ENCODE assay signal across 13 cellular contexts in genomic region chr19:44648536-44649370, GRCh38. TPM values are rescaled to one million over a fixed set of nuclear protein-coding genes. Genes with fewer than 3 reads are reported as not detected.
A peak's percentile ranks its signal among the peaks of the same experiment; 100 is the strongest.
DNase-seq lines count a peak whose midpoint lies in the region; ATAC-seq, FAIRE-seq and TF ChIP-seq lines count a peak whose summit lies in the region.
"Had no signal": no experiment of that assay in that cellular context is flagged by ENCODE, and none has a peak within 500 bp of the region (broad histone marks: within the 10 kb centered on the region; RNA-seq: fewer than 3 reads in every experiment).

No MANE protein-coding gene starts in this region.

- H3K27me3 ChIP-seq in GM12878 (replicated peaks in 1 of 2; ENCODE audit: control insufficient read depth in 2 of 2, insufficient read depth in 2 of 2, low read length in 1 of 2) = peaks cover 0 to 2% of the 10 kb centered on the region in 2 experiments; a peak in 1 of 4 replicates
- peaks cover 0 to 21% (median 7%) of the 10 kb centered on the region in 7 donors for H3K27me3 ChIP-seq in spleen (replicated peaks in 1 of 7)

- H3K4me3 ChIP-seq in GM12878 (no peak overlapping the region), spleen (no peak overlapping the region)

- no peaks in the 10 kb centered on the region for H3K36me3 ChIP-seq in GM12878 (ENCODE audit: control insufficient read depth in 2 of 2, insufficient read depth in 2 of 2, low read length in 1 of 2)
- peaks cover 0 to 55% (median 19%) of the 10 kb centered on the region in 6 donors for H3K36me3 ChIP-seq in spleen

- SMC1A ChIA-PET in GM12878 (lab: Charles Lee; ENCODE audit: uncharacterized antibody, unreplicated experiment) = interaction anchor here (1.6 kb wide), 1 partner anchor 41 kb away, joined by 3 read pairs; no protein-coding TSS in a partner anchor

- no peaks in the 10 kb centered on the region for H3K79me2 ChIP-seq in GM12878 (ENCODE audit: control insufficient read depth, insufficient read depth, low read length)

- FAIRE-seq in GM12878 (lab: Jason Lieb, UNC) = no peak

- no peaks in the 10 kb centered on the region for H3K9me3 ChIP-seq in GM12878 (replicated peaks; ENCODE audit: control insufficient read depth, insufficient read depth, low read length)
- no peaks in the 10 kb centered on the region for H3K9me3 ChIP-seq in spleen

- no peak for TF ChIP-seq CTCF in GM12878 (IDR thresholded peaks at IDR 0.05 in 2 of 3, conservative IDR thresholded peaks at IDR 0.05 in 1 of 3; ENCODE audit: control insufficient read depth in 2 of 3, extremely low read depth in 1 of 3, insufficient read depth in 1 of 3, low read depth in 3 of 3, low read length in 3 of 3)
- no peak for TF ChIP-seq CTCF in spleen (IDR thresholded peaks at IDR 0.05 in 8 of 11, conservative IDR thresholded peaks at IDR 0.05 in 3 of 11)

- POLR2A ChIA-PET in GM12878 (lab: Charles Lee) = no interaction called here

- H3K27ac ChIP-seq in GM12878 (ENCODE audit: control insufficient read depth, insufficient read depth) (no peak overlapping the region), spleen (peak overlapping the region in 5 of 8 donors; percentile 39 to 58 (median 47))

- no peak; the same call in 2 of the 3 replicates for ATAC-seq in GM12878
- ATAC-seq in left ventricle myocardium superior = peak; percentile 67

- H4K20me1 ChIP-seq in GM12878 (ENCODE audit: control insufficient read depth, insufficient read depth) = no peaks in the 10 kb centered on the region

- no peak overlapping the region for H3K9ac ChIP-seq in GM12878 (ENCODE audit: control insufficient read depth, insufficient read depth, low read length)

- WGBS in GM12878 (ENCODE audit: insufficient coverage, insufficient replicate concordance, low lambda C conversion rate, missing lambda C conversion rate) = 13% methylated on average over 4 of the region's 4 CpGs
- WGBS in spleen, 5 donors = 65 to 78% (median 69%) methylated on average over 4 of the region's 4 CpGs

- TF ChIP-seq RAD21 in GM12878 (IDR thresholded peaks at IDR 0.05; ENCODE audit: insufficient read depth, low read depth, low read length) = no peak

- intact Hi-C loops in GM12878 (cut with micrococcal nuclease; ENCODE audit: unreplicated experiment) = no loop called here
- intact Hi-C loops in left ventricle myocardium superior (cut with micrococcal nuclease) = no loop called here
- intact Hi-C loops in spleen (cut with DNase I; ENCODE audit: low total_unique reads) = no loop called here

- no TSS peak for BruUV-seq in GM12878 (replicated peaks; lab: Mats Ljungman, UMichigan)

- no peaks in the 10 kb centered on the region for H3K4me1 ChIP-seq in GM12878 (ENCODE audit: control insufficient read depth, insufficient read depth, low read length)
- H3K4me1 ChIP-seq in spleen = peaks cover 0 to 46% (median 21%) of the 10 kb centered on the region in 6 donors

- CTCF ChIA-PET in GM12878 (lab: Yijun Ruan, JAX) = interaction anchor here (0.9 to 1.9 kb wide), 3 partner anchors 8 to 78 kb away, joined by 3 to 13 read pairs (median 3); no protein-coding TSS in a partner anchor

- TF ChIP-seq POLR2A in GM12878 (IDR thresholded peaks at IDR 0.05; ENCODE audit: low read depth, low read length) (no peak), spleen (IDR thresholded peaks at IDR 0.05) (no peak)

- in situ Hi-C loops in GM12878 (cut with MboI) = no loop called here

- RAD21 ChIA-PET in GM12878 (lab: Charles Lee; ENCODE audit: unreplicated experiment) = interaction anchor here (0.9 to 1.0 kb wide), 2 partner anchors 75 to 78 kb away, joined by 3 to 4 read pairs; no protein-coding TSS in a partner anchor

- no peak for TF ChIP-seq EP300 in GM12878 (IDR thresholded peaks at IDR 0.05; ENCODE audit: borderline replicate concordance in 1 of 2, control insufficient read depth in 1 of 2, low read depth in 2 of 2, low read length in 2 of 2)

- no peak overlapping the region for H2AFZ ChIP-seq in GM12878 (ENCODE audit: control insufficient read depth, low read depth, low read length)

- DNase-seq in GM04504 (ENCODE audit: low read depth) = peak; percentile 73
- DNase-seq in GM12878 (ENCODE audit: low read depth, low spot score) = no peak
- no peak for DNase-seq in left ventricle myocardium superior
- DNase-seq in spleen = peak; percentile 18
- no peak for DNase-seq in iPS-NIHi11 (ENCODE audit: low spot score)
- no peak for DNase-seq in NCI-H345 treated with DMSO at 0.1 percent for 48 hours (lab: John Stamatoyannopoulos, UW; ENCODE audit: unreplicated experiment)
- no peak for DNase-seq in stimulated activated CD4-positive, alpha-beta T cell treated with anti-CD3 and anti-CD28 coated beads, Interleukin-4, amount 100 ng/mL, for 1 hour
- no peak for DNase-seq in SK-N-DZ (ENCODE audit: low spot score)
- DNase-seq: activated T-cell treated with anti-CD3 and anti-CD28 coated beads, Interleukin-2, amount 50 U/mL, for 24 hours; cerebellar nuclear complex; Karpas-422; NCI-H748 treated with DMSO at 0.1 percent for 48 hours; T1000 had no signal

- no peak overlapping the region for H3K4me2 ChIP-seq in GM12878 (ENCODE audit: control insufficient read depth, insufficient read depth)

RNA-seq across cellular contexts. Expression of gene PVR, which starts 5.0 kb away (rescaled TPM):
- total RNA-seq in GM12878 (2013; cell fraction: nucleolus; rRNA removed) = 0.61 TPM in 1 of 2 replicates, not detected in the other
- total RNA-seq in GM12878 (2014; rRNA removed) (3.7 and 4.0 TPM in 2 replicates), GM12878 (2014; rRNA removed; fragmentation: Illumina TruSeq; extraction: Trizol) (1.8 and 2.7 TPM in 2 replicates), GM12878 (2021) (2.2 and 2.7 TPM in 2 replicates), left ventricle myocardium superior (40.7 TPM), spleen (10 to 100 TPM; 10.2 to 18.4 (median 15.9) TPM)
- 0.41 TPM for polyA plus RNA-seq in GM12878 (2011; ENCODE audit: low read depth)
- polyA plus RNA-seq in GM12878 (2011; rRNA removed) (0.03 and 0.07 TPM in 2 replicates), GM12878 (2014; fragmentation: Illumina TruSeq; extraction: Trizol) (2.1 and 2.7 TPM in 2 replicates), GM12878 (2014; fragmentation: Nextera tagmentation; extraction: Ambion mirVana) (under 1 TPM; 0.24 to 0.56 TPM), GM12878 (2014; rRNA removed) (2.7 and 2.9 TPM in 2 replicates), GM12878 (2016; fragmentation: Nextera tagmentation; extraction: Ambion mirVana) (1 to 10 TPM in 1 of 2 experiments, under 1 TPM in 1; 0.82 to 1.9 TPM), spleen (1 to 10 TPM; 2.0 to 6.1 (median 3.5) TPM)
- 0.07 and 0.09 TPM in 2 replicates for polyA plus RNA-seq in GM12878 (2011; cell fraction: cytosol; rRNA removed)
- 0.03 and 0.04 TPM in 2 replicates for polyA plus RNA-seq in GM12878 (2011; cell fraction: nucleus; rRNA removed)
- 0.38 and 0.72 TPM in 2 replicates for polyA plus RNA-seq in GM12878 (2012)
- polyA minus RNA-seq in GM12878 (2011; rRNA and poly(A)+ RNA removed) = 0.05 and 0.15 TPM in 2 replicates
- polyA minus RNA-seq in GM12878 (2011; cell fraction: cytosol; rRNA and poly(A)+ RNA removed) = 0.73 TPM in 1 of 2 replicates, not detected in the other
- polyA minus RNA-seq in GM12878 (2011; cell fraction: nucleus; rRNA and poly(A)+ RNA removed) = not detected in 2 replicates
- polyA plus RNA-seq in SK-N-DZ (2014; cell fraction: cytosol; rRNA removed) = 16.6 and 18.6 TPM in 2 replicates
- polyA plus RNA-seq in SK-N-DZ (2014; cell fraction: nucleus; rRNA removed) = 8.1 and 8.3 TPM in 2 replicates

RNA-seq across cellular contexts. Expression of gene CEACAM19, which starts 22.5 kb away (rescaled TPM):
- 0.79 and 1.2 TPM in 2 replicates for total RNA-seq in GM12878 (2013; cell fraction: nucleolus; rRNA removed)
- total RNA-seq in GM12878 (2014; rRNA removed) (0.17 and 0.22 TPM in 2 replicates), GM12878 (2014; rRNA removed; fragmentation: Illumina TruSeq; extraction: Trizol) (0.13 TPM in 1 of 2 replicates, not detected in the other), GM12878 (2021) (0.15 and 0.24 TPM in 2 replicates), left ventricle myocardium superior (4.2 TPM), spleen (1 to 10 TPM; 2.3 to 6.8 (median 4.3) TPM)
- not detected for polyA plus RNA-seq in GM12878 (2011; ENCODE audit: low read depth)
- polyA plus RNA-seq in GM12878 (2011; rRNA removed) (0.10 and 0.18 TPM in 2 replicates), GM12878 (2014; fragmentation: Illumina TruSeq; extraction: Trizol) (0.31 and 0.33 TPM in 2 replicates), GM12878 (2014; fragmentation: Nextera tagmentation; extraction: Ambion mirVana) (not detected), GM12878 (2014; rRNA removed) (0.16 and 0.27 TPM in 2 replicates), GM12878 (2016; fragmentation: Nextera tagmentation; extraction: Ambion mirVana) (not detected), spleen (1 to 10 TPM; 1.0 to 3.9 (median 3.5) TPM)
- 0.27 and 0.31 TPM in 2 replicates for polyA plus RNA-seq in GM12878 (2011; cell fraction: cytosol; rRNA removed)
- polyA plus RNA-seq in GM12878 (2011; cell fraction: nucleus; rRNA removed) = 0.37 and 0.90 TPM in 2 replicates
- polyA plus RNA-seq in GM12878 (2012) = 0.13 and 0.24 TPM in 2 replicates
- 0.62 and 0.95 TPM in 2 replicates for polyA minus RNA-seq in GM12878 (2011; rRNA and poly(A)+ RNA removed)
- not detected in 2 replicates for polyA minus RNA-seq in GM12878 (2011; cell fraction: cytosol; rRNA and poly(A)+ RNA removed)
- 0.24 and 0.29 TPM in 2 replicates for polyA minus RNA-seq in GM12878 (2011; cell fraction: nucleus; rRNA and poly(A)+ RNA removed)
- polyA plus RNA-seq in SK-N-DZ (2014; cell fraction: cytosol; rRNA removed) = 0.08 and 0.18 TPM in 2 replicates
- 0.07 and 0.75 TPM in 2 replicates for polyA plus RNA-seq in SK-N-DZ (2014; cell fraction: nucleus; rRNA removed)

RNA-seq across cellular contexts. Expression of gene IGSF23, which starts 35.4 kb away (rescaled TPM):
- not detected in 2 replicates for total RNA-seq in GM12878 (2013; cell fraction: nucleolus; rRNA removed)
- total RNA-seq in GM12878 (2014; rRNA removed) = not detected in 2 replicates
- not detected in 2 replicates for total RNA-seq in GM12878 (2014; rRNA removed; fragmentation: Illumina TruSeq; extraction: Trizol)
- total RNA-seq in GM12878 (2021) = not detected in 2 replicates
- polyA plus RNA-seq in GM12878 (2011; ENCODE audit: low read depth) = not detected
- not detected in 2 replicates for polyA plus RNA-seq in GM12878 (2011; rRNA removed)
- not detected in 2 replicates for polyA plus RNA-seq in GM12878 (2011; cell fraction: cytosol; rRNA removed)
- polyA plus RNA-seq in GM12878 (2011; cell fraction: nucleus; rRNA removed) = not detected in 2 replicates
- polyA plus RNA-seq in GM12878 (2012) = not detected in 2 replicates
- not detected in 2 replicates for polyA plus RNA-seq in GM12878 (2014; fragmentation: Illumina TruSeq; extraction: Trizol)
- not detected for polyA plus RNA-seq in GM12878 (2014; fragmentation: Nextera tagmentation; extraction: Ambion mirVana)
- polyA plus RNA-seq in GM12878 (2014; rRNA removed) = not detected in 2 replicates
- polyA plus RNA-seq in GM12878 (2016; fragmentation: Nextera tagmentation; extraction: Ambion mirVana) = not detected
- polyA minus RNA-seq in GM12878 (2011; rRNA and poly(A)+ RNA removed) = not detected in 2 replicates
- not detected in 2 replicates for polyA minus RNA-seq in GM12878 (2011; cell fraction: cytosol; rRNA and poly(A)+ RNA removed)
- polyA minus RNA-seq in GM12878 (2011; cell fraction: nucleus; rRNA and poly(A)+ RNA removed) = not detected in 2 replicates
- total RNA-seq in left ventricle myocardium superior = not detected
- not detected for total RNA-seq in spleen
- not detected for polyA plus RNA-seq in spleen
- polyA plus RNA-seq in SK-N-DZ (2014; cell fraction: cytosol; rRNA removed) = not detected in 2 replicates
- not detected in 2 replicates for polyA plus RNA-seq in SK-N-DZ (2014; cell fraction: nucleus; rRNA removed)

RNA-seq across cellular contexts. Expression of gene CEACAM16, which starts 50.2 kb away (rescaled TPM):
- total RNA-seq in GM12878 (2013; cell fraction: nucleolus; rRNA removed) = not detected in 2 replicates
- total RNA-seq in GM12878 (2014; rRNA removed) (not detected in 2 replicates), GM12878 (2014; rRNA removed; fragmentation: Illumina TruSeq; extraction: Trizol) (not detected in 2 replicates), GM12878 (2021) (not detected in 2 replicates), left ventricle myocardium superior (not detected), spleen (not detected)
- polyA plus RNA-seq in GM12878 (2011; ENCODE audit: low read depth) = not detected
- polyA plus RNA-seq in GM12878 (2011; rRNA removed) (not detected in 2 replicates), GM12878 (2014; fragmentation: Illumina TruSeq; extraction: Trizol) (not detected in 2 replicates), GM12878 (2014; fragmentation: Nextera tagmentation; extraction: Ambion mirVana) (not detected), GM12878 (2014; rRNA removed) (not detected in 2 replicates), GM12878 (2016; fragmentation: Nextera tagmentation; extraction: Ambion mirVana) (not detected), spleen (not detected)
- not detected in 2 replicates for polyA plus RNA-seq in GM12878 (2011; cell fraction: cytosol; rRNA removed)
- not detected in 2 replicates for polyA plus RNA-seq in GM12878 (2011; cell fraction: nucleus; rRNA removed)
- not detected in 2 replicates for polyA plus RNA-seq in GM12878 (2012)
- not detected in 2 replicates for polyA minus RNA-seq in GM12878 (2011; rRNA and poly(A)+ RNA removed)
- polyA minus RNA-seq in GM12878 (2011; cell fraction: cytosol; rRNA and poly(A)+ RNA removed) = not detected in 2 replicates
- not detected in 2 replicates for polyA minus RNA-seq in GM12878 (2011; cell fraction: nucleus; rRNA and poly(A)+ RNA removed)
- not detected in 2 replicates for polyA plus RNA-seq in SK-N-DZ (2014; cell fraction: cytosol; rRNA removed)
- polyA plus RNA-seq in SK-N-DZ (2014; cell fraction: nucleus; rRNA removed) = not detected in 2 replicates

Comparison
In these comparisons a context has a peak if more than half of its experiments do, and no peak if none do; other contexts are left out.
1. DNase-seq: peak in GM04504 (single experiment) and spleen (single experiment); none in GM12878 (single experiment), left ventricle myocardium superior (single experiment), iPS-NIHi11 (single experiment), NCI-H345 treated with DMSO at 0.1 percent for 48 hours (single experiment), stimulated activated CD4-positive, alpha-beta T cell treated with anti-CD3 and anti-CD28 coated beads, Interleukin-4, amount 100 ng/mL, for 1 hour (single experiment) and SK-N-DZ (single experiment).